ENCODE assay signal across 23 cellular contexts in genomic region chr2:238649936-238650518, GRCh38.
"Had no signal": no experiment of that assay in that cellular context is flagged by ENCODE, and none has a peak within 500 bp of the region (broad histone marks: within the 10 kb centered on the region; RNA-seq: fewer than 3 reads in every experiment).

No MANE protein-coding gene starts in this region.

- H3K27me3 ChIP-seq: ascending aorta, body of pancreas, MG63 had no signal

- DNase-seq: activated B cell treated with CpG ODN at 0.5 μM for 24 hours; activated CD4-positive, alpha-beta T cell treated with anti-CD3 and anti-CD28 coated beads for 1 hour; activated CD4-positive, alpha-beta T cell treated with anti-CD3 and anti-CD28 coated beads, Interleukin-2, amount 10 ng/mL, durations not matched to agents 24 days and 14 days; activated CD4-positive, alpha-beta T cell treated with anti-CD3 and anti-CD28 coated beads, Interleukin-2, amount 50 U/mL, for 48 hours; activated T-cell treated with anti-CD3 and anti-CD28 coated beads, Interleukin-2, amount 50 U/mL, for 1 hour; body of pancreas; central memory CD4-positive, alpha-beta T cell; MG63; MV-4-11; NCI-H1092 treated with DMSO at 0.1 percent for 48 hours; NCI-H1417 treated with DMSO at 0.1 percent for 48 hours; NCI-H1694; NCI-H2029; NCI-H2107; NCI-H2171 treated with DMSO at 0.1 percent for 48 hours; NCI-H226; NCI-H510A treated with DMSO at 0.1 percent for 48 hours; PC-3; SIG-M5; T-helper 17 cell; T-helper 9 cell had no signal

- H3K27ac ChIP-seq: ascending aorta, body of pancreas had no signal

- ATAC-seq: body of pancreas, T-helper 17 cell had no signal

- H3K4me1 Mint-ChIP-seq: activated B cell treated with CpG ODN at 0.5 μM for 24 hours; activated CD4-positive, alpha-beta T cell treated with anti-CD3 and anti-CD28 coated beads, Interleukin-2, amount 10 ng/mL, durations not matched to agents 24 days and 14 days; activated naive CD4-positive, alpha-beta T cell treated with anti-CD3 and anti-CD28 coated beads, Interleukin-2, amount 50 U/mL, for 24 hours; T-helper 17 cell had no signal

- H3K4me3 ChIP-seq: ascending aorta, body of pancreas, MG63 had no signal

- H3K4me1 ChIP-seq: body of pancreas had no signal

- H3K36me3 ChIP-seq: ascending aorta, MG63 had no signal

- H3K27ac Mint-ChIP-seq: activated B cell treated with CpG ODN at 0.5 μM for 24 hours; activated CD4-positive, alpha-beta T cell treated with anti-CD3 and anti-CD28 coated beads, Interleukin-2, amount 10 ng/mL, durations not matched to agents 24 days and 14 days; activated naive CD4-positive, alpha-beta T cell treated with anti-CD3 and anti-CD28 coated beads, Interleukin-2, amount 50 U/mL, for 24 hours; T-helper 17 cell had no signal

- H3K9me3 Mint-ChIP-seq: activated B cell treated with CpG ODN at 0.5 μM for 24 hours; activated CD4-positive, alpha-beta T cell treated with anti-CD3 and anti-CD28 coated beads, Interleukin-2, amount 10 ng/mL, durations not matched to agents 24 days and 14 days; activated naive CD4-positive, alpha-beta T cell treated with anti-CD3 and anti-CD28 coated beads, Interleukin-2, amount 50 U/mL, for 24 hours had no signal

- H3K4me3 Mint-ChIP-seq: activated B cell treated with CpG ODN at 0.5 μM for 24 hours; activated CD4-positive, alpha-beta T cell treated with anti-CD3 and anti-CD28 coated beads, Interleukin-2, amount 10 ng/mL, durations not matched to agents 24 days and 14 days; activated naive CD4-positive, alpha-beta T cell treated with anti-CD3 and anti-CD28 coated beads, Interleukin-2, amount 50 U/mL, for 24 hours; T-helper 17 cell had no signal

- H3K9me3 ChIP-seq: ascending aorta, body of pancreas, MG63 had no signal

- H3K36me3 Mint-ChIP-seq: activated naive CD4-positive, alpha-beta T cell treated with anti-CD3 and anti-CD28 coated beads, Interleukin-2, amount 50 U/mL, for 24 hours had no signal

- H3K27me3 Mint-ChIP-seq: activated CD4-positive, alpha-beta T cell treated with anti-CD3 and anti-CD28 coated beads, Interleukin-2, amount 10 ng/mL, durations not matched to agents 24 days and 14 days had no signal
